Comparison of ENCODE assay signal across 12 cellular contexts in the genomic region with DNA sequence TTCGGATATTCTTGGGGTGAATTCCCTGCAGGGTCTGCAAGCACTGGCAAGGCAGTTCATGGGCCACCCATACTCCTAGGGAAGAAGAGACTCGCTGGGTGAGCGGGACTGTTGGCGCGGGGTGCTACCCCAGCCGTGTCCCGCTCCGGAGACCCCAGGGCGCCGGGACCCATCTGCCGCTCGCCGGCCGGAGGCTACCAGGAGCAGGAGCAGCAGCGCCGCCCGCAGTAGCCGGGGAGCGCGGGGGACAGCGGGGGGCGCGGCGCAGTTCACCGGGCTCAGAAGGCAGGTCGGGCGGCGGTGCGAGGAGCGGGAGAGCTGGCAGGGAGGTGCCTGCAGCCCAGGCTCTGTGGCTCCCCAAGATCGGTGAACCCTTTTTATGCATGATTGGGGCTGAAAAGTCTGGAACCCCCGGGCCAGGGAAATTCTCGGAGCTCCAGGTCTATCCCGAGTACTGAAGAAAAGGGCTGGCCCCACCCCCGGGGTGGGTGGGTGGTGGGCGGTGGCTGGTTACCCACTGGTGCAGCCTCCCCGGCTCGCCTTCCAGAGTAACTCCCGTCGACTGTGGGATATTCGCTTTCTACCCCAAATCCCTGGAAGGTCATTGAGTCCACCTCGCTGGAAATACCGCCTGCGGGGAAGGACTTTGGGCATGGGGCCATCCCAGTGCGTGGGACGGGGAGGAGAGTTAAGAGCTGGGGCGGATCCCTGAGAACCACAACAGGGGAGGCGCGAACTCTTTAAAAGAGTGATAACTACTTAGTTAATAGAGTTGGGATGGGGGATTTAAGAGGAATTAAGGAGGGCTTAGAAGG. TPM values are rescaled to one million over a fixed set of nuclear protein-coding genes. Genes with fewer than 3 reads are reported as not detected.
DNase-seq lines count a peak whose midpoint lies in the region; ATAC-seq and TF ChIP-seq lines count a peak whose summit lies in the region.
"Had no signal": no experiment of that assay in that cellular context is flagged by ENCODE, and none has a peak within 500 bp of the region (broad histone marks: within the 10 kb centered on the region; RNA-seq: fewer than 3 reads in every experiment).

No MANE protein-coding gene starts in this region.

- H3K36me3 ChIP-seq in body of pancreas (replicated peaks in 1 of 2; ENCODE audit: insufficient read depth in 1 of 2, low read depth in 2 of 2) = no peaks in the 10 kb centered on the region
- H3K36me3 ChIP-seq in iPS DF 6.9 (ENCODE audit: control insufficient read depth, insufficient read depth, low read length) = no peaks in the 10 kb centered on the region
- H3K36me3 ChIP-seq in uterus = no peaks in the 10 kb centered on the region

- peak; percentile 50 for ATAC-seq in body of pancreas
- ATAC-seq in HG03135 (IDR thresholded peaks at IDR 0.05; ENCODE audit: unreplicated experiment) = no peak
- no peak for ATAC-seq in GM19395 (IDR thresholded peaks at IDR 0.05; ENCODE audit: unreplicated experiment)

- 7 to 8% methylated on average over 18 to 45 of the region's 49 CpGs for whole genome bisulfite sequencing in body of pancreas, 2 donors
- WGBS in iPS DF 6.9 (ENCODE audit: insufficient coverage, insufficient read length) = no CpG with 5 or more reads among the region's 49 CpGs

- DNase-seq in EL = peak; percentile 43
- DNase-seq in body of pancreas = peak; percentile 8 to 45 (median 24)
- DNase-seq in iPS DF 6.9 (ENCODE audit: low read depth, low spot score) = no peak
- DNase-seq in retinal pigment epithelial cell (ENCODE audit: low read depth) = no peak
- DNase-seq in uterus = no peak
- DNase-seq in hypothalamus (lab: John Stamatoyannopoulos, UW) = no peak
- DNase-seq: HFFc6, NCI-H1092, T-helper 1 cell had no signal

- H3K27me3 ChIP-seq in body of pancreas (no peaks in the 10 kb centered on the region), iPS DF 6.9 (ENCODE audit: control insufficient read depth, insufficient read depth, low read length) (peaks cover 62% of the 10 kb centered on the region), uterus (peaks cover 0 to 7% of the 10 kb centered on the region in 2 donors)

- H3K9me3 ChIP-seq in body of pancreas (no peaks in the 10 kb centered on the region), iPS DF 6.9 (ENCODE audit: control insufficient read depth, insufficient read depth, low read length) (no peaks in the 10 kb centered on the region), uterus (no peaks in the 10 kb centered on the region)

- TF ChIP-seq CTCF in body of pancreas (IDR thresholded peaks at IDR 0.05) (no peak), retinal pigment epithelial cell (conservative IDR thresholded peaks at IDR 0.05; ENCODE audit: low read depth, low read length) (peak; percentile 27), uterus (IDR thresholded peaks at IDR 0.05) (no peak)

- H3K4me1 ChIP-seq in body of pancreas (peaks cover 14% of the 10 kb centered on the region), iPS DF 6.9 (ENCODE audit: control insufficient read depth, insufficient read depth, low read length) (peaks cover 1% of the 10 kb centered on the region; the same call in 1 of the 2 replicates), uterus (no peaks in the 10 kb centered on the region)

- intact Hi-C loops in body of pancreas (cut with DNase I) = no loop called here
- intact Hi-C loops in uterus (cut with DNase I; ENCODE audit: low total_unique reads) = no loop called here

- no peak overlapping the region for H3K27ac ChIP-seq in body of pancreas
- no peak overlapping the region for H3K27ac ChIP-seq in iPS DF 6.9 (ENCODE audit: low read length)
- no peak overlapping the region for H3K27ac ChIP-seq in uterus

- no peak for TF ChIP-seq POLR2A in body of pancreas (IDR thresholded peaks at IDR 0.05)
- TF ChIP-seq POLR2A in uterus (IDR thresholded peaks at IDR 0.05) = no peak

- H3K4me3 ChIP-seq in body of pancreas = peak overlapping the region in 1 of 2 donors; percentile 9
- peak overlapping the region; percentile 22 for H3K4me3 ChIP-seq in iPS DF 6.9 (ENCODE audit: low read length)
- peak overlapping the region; percentile 53 for H3K4me3 ChIP-seq in retinal pigment epithelial cell (ENCODE audit: low read length)
- H3K4me3 ChIP-seq in uterus = no peak overlapping the region

RNA-seq across cellular contexts. Expression of a gene that starts 37.6 kb away (rescaled TPM):
- total RNA-seq in body of pancreas = not detected
- total RNA-seq in uterus = not detected
- total RNA-seq: pulmonary artery endothelial cell had no signal

RNA-seq across cellular contexts. Expression of a gene that starts 43.7 kb away (rescaled TPM):
- total RNA-seq in body of pancreas = not detected
- total RNA-seq in uterus = 10 to 100 TPM in 1 of 4 donors, 1 to 10 TPM in 1, not detected in 2; 2.5 to 27.9 TPM
- total RNA-seq: HFFc6, pulmonary artery endothelial cell had no signal

RNA-seq across cellular contexts. Expression of a gene that starts 54.2 kb away (rescaled TPM):
- not detected for total RNA-seq in body of pancreas
- total RNA-seq in uterus = not detected

Comparison
In these comparisons a context has a peak if more than half of its experiments do, and no peak if none do; other contexts are left out.
1. DNase-seq: peak in EL (single experiment) and body of pancreas (4 of 4); none in iPS DF 6.9 (single experiment), retinal pigment epithelial cell (single experiment), uterus (0 of 2) and hypothalamus (0 of 51).
2. H3K4me3 ChIP-seq: peak in iPS DF 6.9 (single experiment) and retinal pigment epithelial cell (single experiment); none in uterus (0 of 2).